Comparison of ENCODE assay signal across 23 cellular contexts in genomic region chr12:25301798-25302197, GRCh38.
"Had no signal": no experiment of that assay in that cellular context is flagged by ENCODE, and none has a peak within 500 bp of the region (broad histone marks: within the 10 kb centered on the region; RNA-seq: fewer than 3 reads in every experiment).

No MANE protein-coding gene starts in this region.

- H3K4me1 ChIP-seq: gastroesophageal sphincter, parathyroid adenoma, psoas muscle, spleen, tibial artery, upper lobe of right lung had no signal

- H3K9ac ChIP-seq: parathyroid adenoma had no signal

- H3K9me3 ChIP-seq: gastroesophageal sphincter, psoas muscle, spleen, tibial artery, upper lobe of right lung had no signal

- H3K27ac ChIP-seq: coronary artery, gastroesophageal sphincter, parathyroid adenoma, psoas muscle, spleen, tibial artery, upper lobe of right lung had no signal

- H3K27me3 ChIP-seq: gastroesophageal sphincter, spleen, tibial artery, upper lobe of right lung had no signal

- H3K36me3 ChIP-seq: gastroesophageal sphincter, spleen, tibial artery, upper lobe of right lung had no signal

- H3K4me3 ChIP-seq: coronary artery, gastroesophageal sphincter, lung, psoas muscle, spleen, tibial artery, upper lobe of right lung had no signal

- DNase-seq: effector CD4-positive, alpha-beta T cell; endodermal cell; erythroblast; glutamatergic neuron; immature natural killer cell; kidney; left colon; left ventricle myocardium superior; mesendoderm; naive B cell; nephron progenitor cell; psoas muscle; retina; spleen; stimulated activated CD4-positive, alpha-beta T cell treated with anti-CD3 and anti-CD28 coated beads, Interleukin-15, amount 100 ng/mL, for 24 hours; stimulated activated CD4-positive, alpha-beta T cell treated with anti-CD3 and anti-CD28 coated beads, Interleukin-1b, Interleukin-23, amount 100 ng/mL, for 48 hours; stimulated activated CD4-positive, alpha-beta T cell treated with anti-CD3 and anti-CD28 coated beads, Interleukin-4, amount 100 ng/mL, for 24 hours; tibial artery; upper lobe of right lung had no signal

- H2AFZ ChIP-seq: parathyroid adenoma had no signal
